In the genomic region with DNA sequence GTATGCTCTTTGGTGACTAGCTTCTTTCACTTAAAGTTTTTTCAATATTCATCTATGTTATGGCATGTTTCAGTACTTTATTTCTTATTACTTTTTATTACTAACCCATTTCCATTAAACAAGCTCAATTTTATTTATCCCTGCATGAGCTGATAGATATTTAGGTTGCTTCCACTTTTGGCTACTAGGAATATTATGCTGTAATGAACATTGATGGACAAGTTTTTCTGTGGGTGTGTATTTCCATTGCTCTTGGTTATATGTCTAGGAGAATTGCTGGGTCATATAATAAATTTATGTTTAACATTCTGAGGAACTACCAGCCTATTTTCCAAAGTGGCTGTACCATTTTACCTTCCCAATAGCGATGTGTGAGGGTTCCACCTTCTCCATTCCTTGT, we compare ENCODE assay signal across 11 cellular contexts.
"Had no signal": no experiment of that assay in that cellular context is flagged by ENCODE, and none has a peak within 500 bp of the region (broad histone marks: within the 10 kb centered on the region; RNA-seq: fewer than 3 reads in every experiment).

No MANE protein-coding gene starts in this region.

- H2AFZ ChIP-seq: GM23248, GM23338 had no signal

- H3K4me3 Mint-ChIP-seq: GM23338, H9, HFFc6 had no signal

- FAIRE-seq: H1, H54 had no signal

- H3K36me3 ChIP-seq: HAP-1 had no signal

- ATAC-seq: GM23338, HCT116 had no signal

- H3K4me2 ChIP-seq: GM23338 had no signal

- H3K27ac Mint-ChIP-seq: GM23338, H9, HFFc6 had no signal

- H3K9me3 Mint-ChIP-seq: GM23338, H9, HFFc6 had no signal

- H3K27ac ChIP-seq: GM23248 had no signal

- H3K9ac ChIP-seq: GM23248 had no signal

- H3K9me3 ChIP-seq: HAP-1 had no signal

- H3K4me3 ChIP-seq: GM23248, GM23338, HAP-1 had no signal

- DNase-seq: GM23248, GOT3, H7, H9, HCEC 1CT, HFFc6 had no signal
